ENCODE assay signal across 9 cellular contexts in the genomic region with DNA sequence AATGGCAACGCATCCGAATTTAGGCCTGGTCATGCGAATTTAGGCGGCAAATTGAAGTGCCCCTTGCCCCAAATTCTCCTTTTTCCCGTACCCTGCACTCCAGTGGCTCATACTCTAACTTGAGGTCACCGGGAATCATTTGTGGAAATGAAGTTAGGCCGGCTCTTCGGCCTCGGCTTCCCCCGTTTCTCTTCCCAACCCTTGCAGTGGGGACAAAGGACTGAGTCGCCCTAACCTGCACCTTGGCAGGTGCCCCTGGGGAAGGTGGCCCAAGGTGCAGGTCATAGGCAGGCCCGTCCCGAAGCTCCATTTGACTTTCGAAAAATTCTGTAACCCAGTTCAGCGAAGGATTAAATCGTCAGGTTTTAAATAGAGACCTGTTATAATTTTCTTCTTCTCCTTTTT. TPM values are rescaled to one million over a fixed set of nuclear protein-coding genes. Genes with fewer than 3 reads are reported as not detected.
DNase-seq lines count a peak whose midpoint lies in the region; ATAC-seq, FAIRE-seq and TF ChIP-seq lines count a peak whose summit lies in the region.
"Had no signal": no experiment of that assay in that cellular context is flagged by ENCODE, and none has a peak within 500 bp of the region (broad histone marks: within the 10 kb centered on the region; RNA-seq: fewer than 3 reads in every experiment).

No MANE protein-coding gene starts in this region.

- no peaks in the 10 kb centered on the region for H3K9me3 Mint-ChIP-seq in T-cell
- H3K9me3 Mint-ChIP-seq in glutamatergic neuron (ENCODE audit: unreplicated experiment) = peaks cover 4% of the 10 kb centered on the region

- CTCF ChIA-PET in T-cell (lab: Charles Lee) = interaction anchor here (0.5 to 1.0 kb wide), 7 partner anchors 9 to 408 kb away, joined by 3 to 8 read pairs (median 3); a partner anchor contains a TSS

- DNase-seq in DMS53 (lab: John Stamatoyannopoulos, UW) (peak; percentile 38), DMS53 treated with DMSO at 0.1 percent for 48 hours (lab: John Stamatoyannopoulos, UW; ENCODE audit: unreplicated experiment) (no peak), T-cell (no peak), glutamatergic neuron (no peak), NCI-H187 treated with DMSO at 0.1 percent for 48 hours (lab: John Stamatoyannopoulos, UW) (no peak), frontal cortex (ENCODE audit: low spot score in 2 of 2) (no peak), HCEC 1CT (no peak)

- H3K4me3 ChIP-seq in skeletal muscle satellite cell (ENCODE audit: low read length) = peak overlapping the region; percentile 89

- peaks cover 27% of the 10 kb centered on the region for H3K4me1 ChIP-seq in skeletal muscle satellite cell (ENCODE audit: control insufficient read depth, insufficient read depth, low read length)

- H3K27ac Mint-ChIP-seq in T-cell (peak overlapping the region; percentile 78 to 79), glutamatergic neuron (ENCODE audit: unreplicated experiment) (peak overlapping the region; percentile 62)

- peaks cover 10 to 19% (median 16%) of the 10 kb centered on the region in 3 donors for H3K4me1 Mint-ChIP-seq in T-cell
- peaks cover 2% of the 10 kb centered on the region for H3K4me1 Mint-ChIP-seq in glutamatergic neuron (ENCODE audit: low read depth, unreplicated experiment)

- no peak for ATAC-seq in T-cell (replicated peaks in 1 of 4)

- H3K36me3 ChIP-seq in skeletal muscle satellite cell (ENCODE audit: insufficient read depth, low read length) = no peaks in the 10 kb centered on the region

- H3K4me2 ChIP-seq in skeletal muscle satellite cell (ENCODE audit: low read length) = peak overlapping the region; percentile 93

- TF ChIP-seq CTCF in glutamatergic neuron (IDR thresholded peaks at IDR 0.05; ENCODE audit: partially characterized antibody, unreplicated experiment) = no peak

- H3K27me3 ChIP-seq in skeletal muscle satellite cell (ENCODE audit: control insufficient read depth, insufficient read depth, low read length) = no peaks in the 10 kb centered on the region

- POLR2A ChIA-PET in T-cell (lab: Charles Lee) = interaction anchor here in 1 of 2 donors (0.5 to 0.6 kb wide), 2 partner anchors 98 to 157 kb away, joined by 3 to 9 read pairs; no protein-coding TSS in a partner anchor

- H3K36me3 Mint-ChIP-seq in T-cell (peaks cover 1% of the 10 kb centered on the region), glutamatergic neuron (ENCODE audit: unreplicated experiment) (no peaks in the 10 kb centered on the region)

- no peak for FAIRE-seq in frontal cortex (lab: Jason Lieb, UNC)
- FAIRE-seq: A204.1 had no signal

- H3K27me3 Mint-ChIP-seq in T-cell (no peaks in the 10 kb centered on the region), glutamatergic neuron (ENCODE audit: unreplicated experiment) (peaks cover 1% of the 10 kb centered on the region)

- peak overlapping the region; percentile 85 for H3K9ac ChIP-seq in skeletal muscle satellite cell (ENCODE audit: low read depth, low read length)

- H3K4me3 Mint-ChIP-seq in T-cell (peak overlapping the region; percentile 76 to 85 (median 79)), glutamatergic neuron (ENCODE audit: unreplicated experiment) (peak overlapping the region; percentile 86)

- no peaks in the 10 kb centered on the region for H3K9me3 ChIP-seq in skeletal muscle satellite cell (replicated peaks; ENCODE audit: low read length)

RNA-seq across cellular contexts. Expression of a gene that starts 0.8 kb away (rescaled TPM):
- total RNA-seq in T-cell (1 to 10 TPM; 3.6 to 6.8 (median 4.1) TPM), glutamatergic neuron (ENCODE audit: unreplicated experiment) (12.7 TPM), frontal cortex (9.0 TPM)
- 18.0 and 37.8 TPM in 2 replicates for total RNA-seq in skeletal muscle satellite cell (2012; rRNA removed)

RNA-seq across cellular contexts. Expression of a gene that starts 48.9 kb away (rescaled TPM):
- total RNA-seq in T-cell (10 to 100 TPM; 48.5 to 65.0 (median 56.8) TPM), glutamatergic neuron (ENCODE audit: unreplicated experiment) (78.0 TPM), frontal cortex (139 TPM)
- total RNA-seq in skeletal muscle satellite cell (2012; rRNA removed) = 106 and 140 TPM in 2 replicates
